ENCODE assay signal across 8 cellular contexts in genomic region chr1:8695442-8695841, GRCh38.
DNase-seq lines count a peak whose midpoint lies in the region; ATAC-seq and TF ChIP-seq lines count a peak whose summit lies in the region.
"Not testable (repeated sequence)": the region's sequence is repeated elsewhere in the genome, so short reads cannot be mapped to it uniquely, and the experiment has no call there.

No MANE protein-coding gene starts in this region.

- POLR2A ChIA-PET in HEK293T (lab: Yijun Ruan, JAX): not testable (repeated sequence)
- POLR2A ChIA-PET in WTC11 (lab: Charles Lee): interaction anchor here (0.6 kb wide), 1 partner anchor 549 kb away, joined by 4 read pairs; no protein-coding TSS in a partner anchor

- not testable (repeated sequence) for H3K27me3 ChIP-seq in GM23338 (ENCODE audit: insufficient read depth); neural progenitor cell

- peak; percentile 17; the same call in 1 of the 3 replicates for ATAC-seq in GM23338
- not testable (repeated sequence) for ATAC-seq in WTC11

- H3K4me1 ChIP-seq in GM23338 (ENCODE audit: insufficient read depth) (peaks cover 81% of the 10 kb centered on the region), neural progenitor cell (peaks cover 40% of the 10 kb centered on the region)

- H3K36me3 Mint-ChIP-seq in GM23338 (ENCODE audit: low read depth); WTC11; endothelial cell (ENCODE audit: low read depth, unreplicated experiment); nephron (ENCODE audit: low read depth); type B pancreatic cell: not testable (repeated sequence)
- H3K36me3 Mint-ChIP-seq in brain (peaks cover 44% of the 10 kb centered on the region), neural progenitor cell (peaks cover 48% of the 10 kb centered on the region)

- H3K9me3 Mint-ChIP-seq in GM23338; WTC11; brain; endothelial cell (ENCODE audit: unreplicated experiment); nephron; type B pancreatic cell: not testable (repeated sequence)
- H3K9me3 Mint-ChIP-seq in neural progenitor cell: peaks cover 42% of the 10 kb centered on the region

- H3K4me3 Mint-ChIP-seq in GM23338; WTC11; brain; endothelial cell (ENCODE audit: unreplicated experiment); nephron; neural progenitor cell: not testable (repeated sequence)
- peak overlapping the region; percentile 26 for H3K4me3 Mint-ChIP-seq in type B pancreatic cell

- not testable (repeated sequence) for TF ChIP-seq CTCF in GM23338 (conservative IDR thresholded peaks at IDR 0.05; ENCODE audit: low read depth in 2 of 2); WTC11 (IDR thresholded peaks at IDR 0.05); brain (conservative IDR thresholded peaks at IDR 0.05); endothelial cell (IDR thresholded peaks at IDR 0.05; ENCODE audit: unreplicated experiment); nephron (IDR thresholded peaks at IDR 0.05; ENCODE audit: unreplicated experiment in 3 of 3); neural progenitor cell (IDR thresholded peaks at IDR 0.05); type B pancreatic cell (conservative IDR thresholded peaks at IDR 0.05)

- not testable (repeated sequence) for H3F3A ChIP-seq in GM23338 (replicated peaks; ENCODE audit: low read depth); neural progenitor cell (ENCODE audit: low read depth)

- H4K20me1 ChIP-seq in GM23338 (replicated peaks; ENCODE audit: insufficient read depth) (peaks cover 61% of the 10 kb centered on the region), neural progenitor cell (ENCODE audit: low read depth) (peaks cover 96% of the 10 kb centered on the region)

- peak overlapping the region; percentile 23; the same call in 1 of the 2 replicates for H3K4me2 ChIP-seq in GM23338
- peak overlapping the region; percentile 51 for H3K4me2 ChIP-seq in neural progenitor cell

- not testable (repeated sequence) for H3K27me3 Mint-ChIP-seq in GM23338 (ENCODE audit: insufficient read depth, low read depth, poor library complexity); WTC11 (ENCODE audit: low read depth); brain; endothelial cell (ENCODE audit: unreplicated experiment); nephron (ENCODE audit: low read depth); neural progenitor cell (ENCODE audit: insufficient read depth, low read depth); type B pancreatic cell

- not testable (repeated sequence) for H3K27ac Mint-ChIP-seq in GM23338, neural progenitor cell
- peak overlapping the region; percentile 23; the same call in 1 of the 2 replicates for H3K27ac Mint-ChIP-seq in WTC11
- peak overlapping the region in 3 of 5 experiments; percentile 6 to 36 (median 10) for H3K27ac Mint-ChIP-seq in brain
- peak overlapping the region; percentile 71 for H3K27ac Mint-ChIP-seq in endothelial cell (ENCODE audit: unreplicated experiment)
- H3K27ac Mint-ChIP-seq in nephron: peak overlapping the region in 2 of 3 experiments; percentile 7 to 11
- H3K27ac Mint-ChIP-seq in type B pancreatic cell: peak overlapping the region; percentile 1

- not testable (repeated sequence) for H3K9me3 ChIP-seq in neural progenitor cell (ENCODE audit: low read depth)

- H3K27ac ChIP-seq in GM23338 (ENCODE audit: low read depth); neural progenitor cell: not testable (repeated sequence)

- not testable (repeated sequence) for DNase-seq in GM23338 (ENCODE audit: low spot score); HEK293T (ENCODE audit: extremely low spot score); WTC11 (ENCODE audit: low spot score); endothelial cell (ENCODE audit: low spot score); neural progenitor cell (ENCODE audit: low spot score); type B pancreatic cell (ENCODE audit: extremely low spot score, unreplicated experiment)

- H2AFZ ChIP-seq in GM23338; neural progenitor cell (replicated peaks): not testable (repeated sequence)

- H3K79me2 ChIP-seq in GM23338 (replicated peaks; ENCODE audit: insufficient read depth): peaks cover 100% of the 10 kb centered on the region
- peaks cover 100% of the 10 kb centered on the region for H3K79me2 ChIP-seq in neural progenitor cell (ENCODE audit: low read depth)

- H3K9ac ChIP-seq in neural progenitor cell: not testable (repeated sequence)

- CTCF ChIA-PET in HEK293T (lab: Yijun Ruan, JAX): not testable (repeated sequence)
- CTCF ChIA-PET in WTC11 (lab: Charles Lee): interaction anchor here (0.6 to 2.0 kb wide), 6 partner anchors 12 to 141 kb away, joined by 3 to 6 read pairs (median 4); no protein-coding TSS in a partner anchor

- H3K4me1 Mint-ChIP-seq in GM23338 (peaks cover 66% of the 10 kb centered on the region), WTC11 (peaks cover 72% of the 10 kb centered on the region), brain (peaks cover 81% of the 10 kb centered on the region), endothelial cell (ENCODE audit: unreplicated experiment) (peaks cover 31% of the 10 kb centered on the region), nephron (peaks cover 63% of the 10 kb centered on the region), neural progenitor cell (peaks cover 33% of the 10 kb centered on the region), type B pancreatic cell (ENCODE audit: unreplicated experiment) (peaks cover 37% of the 10 kb centered on the region)

- not testable (repeated sequence) for H3K36me3 ChIP-seq in GM23338 (ENCODE audit: insufficient read depth); neural progenitor cell

- H3K4me3 ChIP-seq in GM23338, neural progenitor cell: not testable (repeated sequence)

- not testable (repeated sequence) for H3K9me2 ChIP-seq in GM23338 (ENCODE audit: insufficient read depth)

TF ChIP-seq in HEK293T, 16 proteins besides CTCF, POLR2A, EP300 and RAD21:
- peak; percentile 59 for TF ChIP-seq ZNF384 (IDR thresholded peaks at IDR 0.05)
